ENCODE assay signal across 8 cellular contexts in genomic region chr16:11052080-11052808, GRCh38.
DNase-seq lines count a peak whose midpoint lies in the region; ATAC-seq and TF ChIP-seq lines count a peak whose summit lies in the region.

No MANE protein-coding gene starts in this region.

- ATAC-seq in GM19395 (IDR thresholded peaks at IDR 0.05; ENCODE audit: unreplicated experiment) (peak; percentile 87), HG03342 (IDR thresholded peaks at IDR 0.05; ENCODE audit: unreplicated experiment) (peak; percentile 80), psoas muscle (no peak), GM19324 (IDR thresholded peaks at IDR 0.05; ENCODE audit: low FRiP score, unreplicated experiment) (no peak)

- intact Hi-C loops in psoas muscle (cut with DNase I), result no loop called here

- H3K9me3 ChIP-seq in psoas muscle, result no peaks in the 10 kb centered on the region

- no peak overlapping the region for H3K27ac ChIP-seq in psoas muscle

- H3K27me3 ChIP-seq in psoas muscle (ENCODE audit: insufficient read depth in 3 of 3, low read length in 2 of 3), result no peaks in the 10 kb centered on the region

- no peak for TF ChIP-seq CTCF in psoas muscle (IDR thresholded peaks at IDR 0.05)

- no peak overlapping the region for H3K4me3 ChIP-seq in psoas muscle

- peak; percentile 66 to 86 (median 71) for DNase-seq in activated CD8-positive, alpha-beta memory T cell treated with anti-CD3 and anti-CD28 coated beads for 48 hours (ENCODE audit: low read depth in 2 of 3, low spot score in 2 of 3)
- DNase-seq in stimulated activated CD4-positive, alpha-beta T cell treated with anti-CD3 and anti-CD28 coated beads, Interleukin-12 subunit alpha, Interleukin-12 subunit beta, amount 100 ng/mL, for 48 hours (ENCODE audit: low read depth in 2 of 3, low spot score in 1 of 3), result peak; percentile 62 to 72 (median 63)
- DNase-seq in psoas muscle (no peak), NCI-H1417 treated with DMSO at 0.1 percent for 48 hours (lab: John Stamatoyannopoulos, UW) (no peak), SHP77 treated with DMSO at 0.1 percent for 48 hours (lab: John Stamatoyannopoulos, UW) (no peak)

- peaks cover 0 to 81% of the 10 kb centered on the region in 2 donors for H3K36me3 ChIP-seq in psoas muscle (ENCODE audit: insufficient read depth in 1 of 2, low read depth in 1 of 2)

- H3K4me1 ChIP-seq in psoas muscle, result no peaks in the 10 kb centered on the region

- WGBS in psoas muscle, 3 donors, result 80 to 85% (median 82%) methylated on average over 12 of the region's 12 CpGs

Comparison
In these comparisons a context has a peak if more than half of its experiments do, and no peak if none do; other contexts are left out.
1. ATAC-seq: peak in GM19395 (single experiment) and HG03342 (single experiment); none in psoas muscle (0 of 4) and GM19324 (single experiment).
2. DNase-seq: peak in activated CD8-positive, alpha-beta memory T cell treated with anti-CD3 and anti-CD28 coated beads for 48 hours (3 of 3) and stimulated activated CD4-positive, alpha-beta T cell treated with anti-CD3 and anti-CD28 coated beads, Interleukin-12 subunit alpha, Interleukin-12 subunit beta, amount 100 ng/mL, for 48 hours (3 of 3); none in psoas muscle (0 of 2), NCI-H1417 treated with DMSO at 0.1 percent for 48 hours (single experiment) and SHP77 treated with DMSO at 0.1 percent for 48 hours (single experiment).